In the genomic region with DNA sequence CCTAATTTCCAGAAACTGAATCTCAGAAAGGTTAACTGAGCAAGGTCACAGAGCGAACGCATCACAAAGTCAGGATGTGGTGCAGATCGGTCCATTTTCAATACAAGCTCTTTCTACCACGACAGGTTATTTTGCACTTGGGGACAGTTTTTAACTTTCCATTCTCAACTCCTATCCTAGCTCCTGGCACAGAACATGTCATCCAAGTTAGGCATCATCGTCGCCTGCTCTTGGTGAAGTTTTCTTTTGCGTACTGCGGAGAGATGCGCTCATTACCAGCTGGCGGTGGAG, we compare ENCODE assay signal across 7 cellular contexts. TPM values are rescaled to one million over a fixed set of nuclear protein-coding genes. Genes with fewer than 3 reads are reported as not detected.
DNase-seq lines count a peak whose midpoint lies in the region; TF ChIP-seq lines count a peak whose summit lies in the region.

No MANE protein-coding gene starts in this region.

- peak overlapping the region; percentile 91 for H3K27ac ChIP-seq in GM23248
- peak overlapping the region; percentile 98 for H3K27ac ChIP-seq in VCaP
- peak overlapping the region; percentile 95 for H3K27ac ChIP-seq in layer of hippocampus (ENCODE audit: low read depth, low read length)
- H3K27ac ChIP-seq in transverse colon, result peak overlapping the region; percentile 92 to 96 (median 94)

- no peaks in the 10 kb centered on the region for H3K9me3 Mint-ChIP-seq in activated CD4-positive, alpha-beta T cell treated with anti-CD3 and anti-CD28 coated beads, Interleukin-2, amount 10 ng/mL, durations not matched to agents 24 days and 14 days

- H4K20me1 ChIP-seq in GM23248 (ENCODE audit: insufficient read depth), result no peaks in the 10 kb centered on the region

- H3K4me2 ChIP-seq in GM23248 (ENCODE audit: unreplicated experiment), result peak overlapping the region; percentile 76

- TF ChIP-seq EP300 in transverse colon (IDR thresholded peaks at IDR 0.05; ENCODE audit: low read depth), result no peak

- H2AFZ ChIP-seq in GM23248, result peak overlapping the region; percentile 92

- peaks cover 25% of the 10 kb centered on the region for H3K4me1 Mint-ChIP-seq in activated CD4-positive, alpha-beta T cell treated with anti-CD3 and anti-CD28 coated beads, Interleukin-2, amount 10 ng/mL, durations not matched to agents 24 days and 14 days

- H3K4me3 ChIP-seq in GM23248 (peak overlapping the region; percentile 85), transverse colon (peak overlapping the region; percentile 26 to 70 (median 64))

- intact Hi-C loops in transverse colon (cut with DNase I; ENCODE audit: low total_unique reads), result loop anchor here (5.0 kb wide), 1 partner anchor 142 kb away; no protein-coding TSS in a partner anchor
- intact Hi-C loops in activated CD4-positive, alpha-beta T cell treated with anti-CD3 and anti-CD28 coated beads, Interleukin-2, amount 10 ng/mL, durations not matched to agents 24 days and 14 days (cut with micrococcal nuclease), result loop anchor here (1.0 to 5.0 kb wide), 6 partner anchors 15 to 362 kb away; partner anchors contain the start of genes CEP95, DDX5, ERN1 and SMARCD2

- H3K36me3 ChIP-seq in GM23248 (ENCODE audit: low read depth), result no peaks in the 10 kb centered on the region
- H3K36me3 ChIP-seq in transverse colon, result no peaks in the 10 kb centered on the region

- H3K4me3 Mint-ChIP-seq in activated CD4-positive, alpha-beta T cell treated with anti-CD3 and anti-CD28 coated beads, Interleukin-2, amount 10 ng/mL, durations not matched to agents 24 days and 14 days, result no peak overlapping the region

- no peak for TF ChIP-seq POLR2A in transverse colon (IDR thresholded peaks at IDR 0.05)

- peak overlapping the region; percentile 98 for H3K9ac ChIP-seq in GM23248

- H3K9me2 ChIP-seq in GM23248 (ENCODE audit: insufficient read depth), result no peaks in the 10 kb centered on the region

- no peak for TF ChIP-seq CTCF in VCaP (conservative IDR thresholded peaks at IDR 0.05)
- TF ChIP-seq CTCF in transverse colon (IDR thresholded peaks at IDR 0.05), result no peak

- H3K27me3 Mint-ChIP-seq in activated CD4-positive, alpha-beta T cell treated with anti-CD3 and anti-CD28 coated beads, Interleukin-2, amount 10 ng/mL, durations not matched to agents 24 days and 14 days, result no peaks in the 10 kb centered on the region

- H3K4me1 ChIP-seq in GM23248 (ENCODE audit: insufficient read depth), result peaks cover 15% of the 10 kb centered on the region
- peaks cover 8 to 19% (median 15%) of the 10 kb centered on the region in 4 donors for H3K4me1 ChIP-seq in transverse colon

- in situ Hi-C loops in GM23248 (cut with MboI), result no loop called here
- in situ Hi-C loops in transverse colon (cut with MboI; ENCODE audit: low pct_ligation_motif_present in 1 of 4, low pct_unique_long_range_greater_than_20kb in 1 of 4, low sequenced_read_pairs in 3 of 4), result loop anchor here in 2 of 4 donors (10.0 to 25.0 kb wide), 2 partner anchors 111 to 233 kb away; partner anchors contain the start of genes CSHL1 (in 1 of the 2) and GH1 (in 1 of the 2)

- 0 to 1% methylated on average over 10 of the region's 10 CpGs for WGBS in GM23248 (ENCODE audit: low coverage in 1 of 2, low lambda C conversion rate in 2 of 2, missing lambda C conversion rate in 2 of 2), 2 experiments
- WGBS in transverse colon (ENCODE audit: low coverage in 1 of 2), 2 donors, result 1 to 2% methylated on average over 10 of the region's 10 CpGs

- H3K9me3 ChIP-seq in GM23248 (ENCODE audit: low read depth) (no peaks in the 10 kb centered on the region), transverse colon (no peaks in the 10 kb centered on the region)

- H3K27me3 ChIP-seq in GM23248 (replicated peaks; ENCODE audit: insufficient read depth) (no peaks in the 10 kb centered on the region), layer of hippocampus (ENCODE audit: control insufficient read depth, insufficient read depth, low read length) (no peaks in the 10 kb centered on the region), transverse colon (no peaks in the 10 kb centered on the region)

- H3F3A ChIP-seq in GM23248 (ENCODE audit: insufficient read depth), result peaks cover 52% of the 10 kb centered on the region

- no peak for DNase-seq in GM23248
- no peak for DNase-seq in transverse colon
- DNase-seq in activated CD4-positive, alpha-beta T cell treated with anti-CD3 and anti-CD28 coated beads, Interleukin-2, amount 10 ng/mL, durations not matched to agents 24 days and 14 days, result no peak
- DNase-seq in HCEC 1CT, result no peak
- no peak for DNase-seq in COLO829 (ENCODE audit: low spot score)

- H3K36me3 Mint-ChIP-seq in activated CD4-positive, alpha-beta T cell treated with anti-CD3 and anti-CD28 coated beads, Interleukin-2, amount 10 ng/mL, durations not matched to agents 24 days and 14 days (ENCODE audit: low read depth), result peaks cover 18% of the 10 kb centered on the region

- H3K79me2 ChIP-seq in GM23248 (ENCODE audit: insufficient read depth), result peaks cover 9% of the 10 kb centered on the region

- H3K27ac Mint-ChIP-seq in activated CD4-positive, alpha-beta T cell treated with anti-CD3 and anti-CD28 coated beads, Interleukin-2, amount 10 ng/mL, durations not matched to agents 24 days and 14 days, result no peak overlapping the region

RNA-seq across cellular contexts. Expression of gene ERN1, which starts 15.5 kb away (rescaled TPM):
- 5.7 and 5.8 TPM in 2 replicates for total RNA-seq in GM23248 (2014; rRNA removed; shearing (Covaris generic))
- polyA plus RNA-seq in GM23248 (2016; fragmentation: Nextera tagmentation; extraction: Ambion mirVana), result 9.9 and 13.7 TPM in 2 replicates
- total RNA-seq in transverse colon, result 10 to 100 TPM in 3 of 4 donors, 1 to 10 TPM in 1; 7.8 to 29.2 (median 12.8) TPM
- 41.3 and 52.1 TPM in 2 replicates for total RNA-seq in activated CD4-positive, alpha-beta T cell treated with anti-CD3 and anti-CD28 coated beads, Interleukin-2, amount 10 ng/mL, durations not matched to agents 24 days and 14 days
